Comparison of ENCODE assay signal across 6 cellular contexts in genomic region chr20:52809003-52809402, GRCh38.
"Had no signal": no experiment of that assay in that cellular context is flagged by ENCODE, and none has a peak within 500 bp of the region (broad histone marks: within the 10 kb centered on the region; RNA-seq: fewer than 3 reads in every experiment).

No MANE protein-coding gene starts in this region.

- H3K9me3 ChIP-seq: HAP-1 had no signal

- H3K4me2 ChIP-seq: GM23338 had no signal

- H2AFZ ChIP-seq: GM23338 had no signal

- H3K4me1 Mint-ChIP-seq: GM23338 had no signal

- H3K27ac Mint-ChIP-seq: GM23338, HFFc6 had no signal

- H3K4me3 Mint-ChIP-seq: GM23338, HFFc6 had no signal

- DNase-seq: HFFc6, IMR-90 had no signal

- H3K4me1 ChIP-seq: HAP-1 had no signal

- ATAC-seq: GM23338, HCT116, K562 had no signal

- H3K4me3 ChIP-seq: GM23338, HAP-1, K562 had no signal

- H3K36me3 ChIP-seq: HAP-1 had no signal

- H3K9me3 Mint-ChIP-seq: GM23338 had no signal
